In genomic region chr12:26271024-26271423, GRCh38 we compare ENCODE assay signal across 16 cellular contexts.
A peak's percentile ranks its signal among the peaks of the same experiment; 100 is the strongest.
DNase-seq lines count a peak whose midpoint lies in the region; ATAC-seq, FAIRE-seq and TF ChIP-seq lines count a peak whose summit lies in the region.
"Had no signal": no experiment of that assay in that cellular context is flagged by ENCODE, and none has a peak within 500 bp of the region (broad histone marks: within the 10 kb centered on the region; RNA-seq: fewer than 3 reads in every experiment).

No MANE protein-coding gene starts in this region.

- no peaks in the 10 kb centered on the region for H3K79me2 ChIP-seq in astrocyte (ENCODE audit: insufficient read depth, low read length)

- WGBS in A549 (ENCODE audit: missing lambda C conversion rate), result 48% methylated on average over 2 of the region's 2 CpGs

- peak overlapping the region; percentile 62 for H3K9ac ChIP-seq in astrocyte (ENCODE audit: low read length)

- no peak overlapping the region for H3K4me3 Mint-ChIP-seq in astrocyte (ENCODE audit: unreplicated experiment)
- H3K4me3 Mint-ChIP-seq in CD8-positive, alpha-beta T cell, result no peak overlapping the region
- H3K4me3 Mint-ChIP-seq: activated CD4-positive, alpha-beta memory T cell treated with anti-CD3 and anti-CD28 coated beads for 36 hours; activated T-cell treated with anti-CD3 and anti-CD28 coated beads, Interleukin-2, amount 50 U/mL, for 24 hours had no signal

- no peak overlapping the region for H3K4me3 ChIP-seq in A549
- no peak overlapping the region for H3K4me3 ChIP-seq in astrocyte (ENCODE audit: insufficient read depth, low read depth, low read length)
- H3K4me3 ChIP-seq in CD8-positive, alpha-beta T cell (ENCODE audit: low read depth, low read length), result no peak overlapping the region
- H3K4me3 ChIP-seq: cardiac muscle cell, sigmoid colon had no signal

- TF ChIP-seq RAD21 in A549 (conservative IDR thresholded peaks at IDR 0.05 in 1 of 2, IDR thresholded peaks at IDR 0.05 in 1 of 2), result no peak

- no peak for ATAC-seq in A549
- no peak for ATAC-seq in CD8-positive, alpha-beta T cell
- ATAC-seq in HG02852 (IDR thresholded peaks at IDR 0.05; ENCODE audit: unreplicated experiment), result no peak
- ATAC-seq: activated naive CD4-positive, alpha-beta T cell treated with anti-CD3 and anti-CD28 coated beads, Interleukin-2, amount 50 U/mL, for 72 hours; HepG2 had no signal

- no peak for TF ChIP-seq CTCF in A549 (IDR thresholded peaks at IDR 0.05)
- no peak for TF ChIP-seq CTCF in astrocyte (IDR thresholded peaks at IDR 0.05; ENCODE audit: insufficient read depth, low read depth, low read length)
- TF ChIP-seq CTCF in CD8-positive, alpha-beta T cell (IDR thresholded peaks at IDR 0.05), result no peak

- peaks cover 36% of the 10 kb centered on the region for H3K4me1 Mint-ChIP-seq in astrocyte (ENCODE audit: low read depth, unreplicated experiment)
- no peaks in the 10 kb centered on the region for H3K4me1 Mint-ChIP-seq in CD8-positive, alpha-beta T cell (ENCODE audit: low read depth)

- H3K4me1 ChIP-seq in A549 (peaks cover 51% of the 10 kb centered on the region), astrocyte (ENCODE audit: insufficient read depth, low read length) (peaks cover 41% of the 10 kb centered on the region)
- no peaks in the 10 kb centered on the region for H3K4me1 ChIP-seq in CD8-positive, alpha-beta T cell (ENCODE audit: insufficient read depth, low read length)

- H3K27ac Mint-ChIP-seq in astrocyte (ENCODE audit: unreplicated experiment), result peak overlapping the region; percentile 59
- no peak overlapping the region for H3K27ac Mint-ChIP-seq in CD8-positive, alpha-beta T cell
- H3K27ac Mint-ChIP-seq: activated CD4-positive, alpha-beta memory T cell treated with anti-CD3 and anti-CD28 coated beads for 36 hours; activated naive CD4-positive, alpha-beta T cell treated with anti-CD3 and anti-CD28 coated beads, Interleukin-2, amount 50 U/mL, for 72 hours; activated T-cell treated with anti-CD3 and anti-CD28 coated beads, Interleukin-2, amount 50 U/mL, for 24 hours had no signal

- intact Hi-C loops in CD8-positive, alpha-beta T cell (cut with DNase I, micrococcal nuclease), result no loop called here

- POLR2A ChIA-PET in A549 (lab: Yijun Ruan, JAX), result interaction anchor here (0.8 to 1.5 kb wide), 2 partner anchors 13 to 75 kb away, joined by 3 to 8 read pairs; partner anchors contain the start of gene SSPN
- POLR2A ChIA-PET in CD8-positive, alpha-beta T cell (lab: Charles Lee), result no interaction called here

- TF ChIP-seq EP300 in A549 (IDR thresholded peaks at IDR 0.05), result no peak; a peak in 1 of 5 replicates

- no peaks in the 10 kb centered on the region for H3K27me3 ChIP-seq in astrocyte (ENCODE audit: insufficient read depth, low read length)
- H3K27me3 ChIP-seq in CD8-positive, alpha-beta T cell (ENCODE audit: insufficient read depth, low read length), result no peaks in the 10 kb centered on the region
- H3K27me3 ChIP-seq: sigmoid colon had no signal

- CTCF ChIA-PET in A549 (lab: Yijun Ruan, JAX), result interaction anchor here (0.6 to 5.4 kb wide), 4 partner anchors 10 to 431 kb away, joined by 3 to 110 read pairs (median 4); partner anchors contain the start of gene BHLHE41
- CTCF ChIA-PET in CD8-positive, alpha-beta T cell (lab: Charles Lee), result no interaction called here

- no peaks in the 10 kb centered on the region for H3K9me3 Mint-ChIP-seq in astrocyte (ENCODE audit: unreplicated experiment)
- H3K9me3 Mint-ChIP-seq in CD8-positive, alpha-beta T cell, result no peaks in the 10 kb centered on the region
- H3K9me3 Mint-ChIP-seq: activated CD4-positive, alpha-beta memory T cell treated with anti-CD3 and anti-CD28 coated beads for 36 hours; activated naive CD4-positive, alpha-beta T cell treated with anti-CD3 and anti-CD28 coated beads, Interleukin-2, amount 50 U/mL, for 72 hours; activated T-cell treated with anti-CD3 and anti-CD28 coated beads, Interleukin-2, amount 50 U/mL, for 24 hours had no signal

- no peaks in the 10 kb centered on the region for H3K36me3 Mint-ChIP-seq in astrocyte (ENCODE audit: low read depth, unreplicated experiment)
- no peaks in the 10 kb centered on the region for H3K36me3 Mint-ChIP-seq in CD8-positive, alpha-beta T cell
- H3K36me3 Mint-ChIP-seq: activated CD4-positive, alpha-beta memory T cell treated with anti-CD3 and anti-CD28 coated beads for 36 hours; activated naive CD4-positive, alpha-beta T cell treated with anti-CD3 and anti-CD28 coated beads, Interleukin-2, amount 50 U/mL, for 72 hours had no signal

- H2AFZ ChIP-seq in astrocyte (ENCODE audit: low read depth, low read length), result no peak overlapping the region

- FAIRE-seq in A549 (lab: Jason Lieb, UNC) (no peak), HTR-8/SVneo (lab: Jason Lieb, UNC) (no peak), astrocyte (lab: Jason Lieb, UNC) (no peak)
- FAIRE-seq: HepG2 had no signal

- no peak for TF ChIP-seq POLR2A in A549 (IDR thresholded peaks at IDR 0.05; ENCODE audit: low read length)

- H3K4me2 ChIP-seq in A549 (peak overlapping the region; percentile 52), astrocyte (ENCODE audit: low read length) (peak overlapping the region; percentile 32)

- no peaks in the 10 kb centered on the region for H4K20me1 ChIP-seq in astrocyte (ENCODE audit: insufficient read depth, low read length)

- H3K27me3 Mint-ChIP-seq in astrocyte (ENCODE audit: low read depth, unreplicated experiment), result no peaks in the 10 kb centered on the region
- no peaks in the 10 kb centered on the region for H3K27me3 Mint-ChIP-seq in CD8-positive, alpha-beta T cell (ENCODE audit: low read depth)

- DNase-seq in A549 (ENCODE audit: low read depth in 1 of 2, low spot score in 1 of 2) (peak in 1 of 2 experiments; percentile 63), HTR-8/SVneo (ENCODE audit: insufficient read length, low spot score) (peak; percentile 32), astrocyte (ENCODE audit: low read depth) (peak; percentile 76), iris pigment epithelial cell (ENCODE audit: low read depth) (peak; percentile 88), KG1 (lab: John Stamatoyannopoulos, UW) (no peak), NCI-H128 (lab: John Stamatoyannopoulos, UW; ENCODE audit: unreplicated experiment) (no peak)
- no peak for DNase-seq in CD8-positive, alpha-beta T cell
- DNase-seq: activated CD4-positive, alpha-beta memory T cell treated with anti-CD3 and anti-CD28 coated beads for 36 hours; activated T-cell treated with anti-CD3 and anti-CD28 coated beads, Interleukin-2, amount 50 U/mL, for 24 hours; NCI-H524 treated with DMSO at 0.1 percent for 48 hours; sigmoid colon; stimulated activated CD4-positive, alpha-beta T cell treated with anti-CD3 and anti-CD28 coated beads, Interleukin-4, amount 100 ng/mL, for 24 hours had no signal

- no peaks in the 10 kb centered on the region for H3K9me3 ChIP-seq in A549
- H3K9me3 ChIP-seq in astrocyte (ENCODE audit: insufficient read depth, low read depth, low read length), result no peaks in the 10 kb centered on the region
- H3K9me3 ChIP-seq in CD8-positive, alpha-beta T cell (ENCODE audit: low read length), result no peaks in the 10 kb centered on the region
- H3K9me3 ChIP-seq: sigmoid colon had no signal

- H3K27ac ChIP-seq in A549, result peak overlapping the region; percentile 76 to 80; a peak in 5 of 6 replicates
- peak overlapping the region; percentile 71 for H3K27ac ChIP-seq in astrocyte (ENCODE audit: low read depth, low read length)
- no peak overlapping the region for H3K27ac ChIP-seq in CD8-positive, alpha-beta T cell (ENCODE audit: low read depth, low read length)
- H3K27ac ChIP-seq: cardiac muscle cell had no signal

- no peaks in the 10 kb centered on the region for H3K36me3 ChIP-seq in astrocyte (ENCODE audit: insufficient read depth, low read length)
- no peaks in the 10 kb centered on the region for H3K36me3 ChIP-seq in CD8-positive, alpha-beta T cell (ENCODE audit: insufficient read depth, low read length)
- H3K36me3 ChIP-seq: cardiac muscle cell, sigmoid colon had no signal

TF ChIP-seq in A549, 52 proteins besides CTCF, POLR2A, EP300 and RAD21:
- TF ChIP-seq MAFK (IDR thresholded peaks at IDR 0.05; ENCODE audit: partially characterized antibody) (peak; percentile 85), JUNB (IDR thresholded peaks at IDR 0.05) (peak; percentile 26; the same call in 1 of the 2 replicates), CEBPB (IDR thresholded peaks at IDR 0.05) (peak; percentile 26 to 67; a peak in 2 of 4 replicates), CBX2 (IDR thresholded peaks at IDR 0.05; ENCODE audit: borderline replicate concordance, low read depth) (no peak), FOSL2 (IDR thresholded peaks at IDR 0.05) (no peak), FOSL2 (CRISPR knock-in tag; IDR thresholded peaks at IDR 0.05) (peak; percentile 76)

Comparison
In these comparisons a context has a peak if more than half of its experiments do, and no peak if none do; other contexts are left out.
1. DNase-seq: peak in HTR-8/SVneo (single experiment), astrocyte (single experiment) and iris pigment epithelial cell (single experiment); none in KG1 (single experiment), NCI-H128 (single experiment) and CD8-positive, alpha-beta T cell (0 of 7).